Comparison of ENCODE assay signal across 8 cellular contexts in genomic region chr21:33480481-33481103, GRCh38. TPM values are rescaled to one million over a fixed set of nuclear protein-coding genes. Genes with fewer than 3 reads are reported as not detected.
DNase-seq lines count a peak whose midpoint lies in the region; FAIRE-seq and TF ChIP-seq lines count a peak whose summit lies in the region.

No MANE protein-coding gene starts in this region.

- H3K4ac ChIP-seq in H1 (replicated peaks; ENCODE audit: insufficient read length, low read depth, low read length), result no peak overlapping the region

- H4K8ac ChIP-seq in H1 (ENCODE audit: extremely low read depth, insufficient read depth, low read length), result peak overlapping the region; percentile 94; the same call in 1 of the 2 replicates

- TF ChIP-seq CTCF in CD14-positive monocyte (IDR thresholded peaks at IDR 0.05) (no peak), NB4 (IDR thresholded peaks at IDR 0.05; ENCODE audit: low read depth, low read length) (no peak), H1 (IDR thresholded peaks at IDR 0.05; ENCODE audit: control extremely low read depth in 1 of 3, insufficient read depth in 1 of 3, low read depth in 1 of 3, low read length in 3 of 3) (no peak), neural progenitor cell (IDR thresholded peaks at IDR 0.05) (peak; percentile 2)

- H3K27me3 ChIP-seq in H1 (replicated peaks in 1 of 4; ENCODE audit: control insufficient read depth in 3 of 4, extremely low read depth in 1 of 4, insufficient read depth in 3 of 4, low read length in 3 of 4) (no peaks in the 10 kb centered on the region), neural progenitor cell (peaks cover 5% of the 10 kb centered on the region)

- CTCF ChIA-PET in H1 (lab: Charles Lee; ENCODE audit: partially characterized antibody), result interaction anchor here (0.8 to 1.5 kb wide), 9 partner anchors 9 to 412 kb away, joined by 3 to 5 read pairs (median 4); no protein-coding TSS in a partner anchor

- no peak for TF ChIP-seq RAD21 in H1 (IDR thresholded peaks at IDR 0.05 in 1 of 2, conservative IDR thresholded peaks at IDR 0.05 in 1 of 2; ENCODE audit: low read depth in 2 of 2, low read length in 2 of 2)

- no peak overlapping the region for H4K91ac ChIP-seq in H1 (replicated peaks; ENCODE audit: insufficient read length, low read length)

- peaks cover 30% of the 10 kb centered on the region for H3F3A ChIP-seq in neural progenitor cell (ENCODE audit: low read depth)

- H4K20me1 ChIP-seq in H1 (replicated peaks in 1 of 2; ENCODE audit: control insufficient read depth in 1 of 2, insufficient read depth in 2 of 2, low read length in 2 of 2), result peaks cover 2% of the 10 kb centered on the region in 2 experiments
- H4K20me1 ChIP-seq in neural progenitor cell (ENCODE audit: low read depth), result peaks cover 11% of the 10 kb centered on the region

- no peak overlapping the region for H2BK120ac ChIP-seq in H1 (replicated peaks; ENCODE audit: low read depth, low read length)

- peaks cover 10% of the 10 kb centered on the region for H3K23me2 ChIP-seq in H1 (ENCODE audit: low read depth, low read length)

- no peak for TF ChIP-seq EP300 in H1 (IDR thresholded peaks at IDR 0.05; ENCODE audit: borderline replicate concordance in 1 of 2, low read depth in 2 of 2, low read length in 2 of 2)

- no peak overlapping the region for H2BK20ac ChIP-seq in H1 (ENCODE audit: low read length)

- WGBS in H1 (ENCODE audit: extremely low coverage in 1 of 2, insufficient coverage in 1 of 2, insufficient read length in 1 of 2, insufficient replicate concordance in 2 of 2, low coverage in 1 of 2, low lambda C conversion rate in 2 of 2, missing lambda C conversion rate in 1 of 2), 2 experiments, result 46% methylated on average over 16 of the region's 17 CpGs; no CpG with 5 or more reads in 1 of the 2 experiments

- peak overlapping the region; percentile 73 for H3K4me3 ChIP-seq in NB4 (ENCODE audit: low read depth, low read length)
- peak overlapping the region; percentile 53 to 87 (median 69) for H3K4me3 ChIP-seq in H1 (ENCODE audit: extremely low read depth in 1 of 4, insufficient read depth in 2 of 4, low read depth in 3 of 4, low read length in 4 of 4)
- H3K4me3 ChIP-seq in neural progenitor cell, result peak overlapping the region; percentile 83

- H3K4me1 ChIP-seq in H1 (replicated peaks in 1 of 4; ENCODE audit: control insufficient read depth in 3 of 4, insufficient read depth in 4 of 4, low read length in 3 of 4), result 0 out of 7 replicates have a peak, but pooled peaks cover 0 to 6% (median 0%) of the 10 kb centered on the region in 4 experiments
- H3K4me1 ChIP-seq in neural progenitor cell, result peaks cover 9% of the 10 kb centered on the region

- H3K4me3 Mint-ChIP-seq in CD14-positive monocyte, result peak overlapping the region; percentile 90 to 96
- peak overlapping the region; percentile 95 for H3K4me3 Mint-ChIP-seq in neural progenitor cell

- H3K9me3 ChIP-seq in H1 (ENCODE audit: insufficient read depth in 2 of 2, low read depth in 1 of 2, low read length in 1 of 2) (no peaks in the 10 kb centered on the region), neural progenitor cell (ENCODE audit: low read depth) (no peaks in the 10 kb centered on the region)

- DNase-seq in CD14-positive monocyte (ENCODE audit: low spot score) (no peak), NB4 (ENCODE audit: low read depth) (no peak), H1 (ENCODE audit: low read depth in 1 of 2, low spot score in 2 of 2) (no peak), neural progenitor cell (ENCODE audit: low spot score) (no peak), HTR-8/SVneo (ENCODE audit: insufficient read length, low spot score) (no peak), HuH-7 (ENCODE audit: low spot score) (no peak), hippocampal formation (lab: John Stamatoyannopoulos, UW) (no peak), DMS 273 (lab: John Stamatoyannopoulos, UW; ENCODE audit: unreplicated experiment) (no peak)

- FAIRE-seq in H1 (lab: Jason Lieb, UNC), result no peak
- FAIRE-seq in HTR-8/SVneo (lab: Jason Lieb, UNC), result no peak

- H3K27ac ChIP-seq in H1 (ENCODE audit: low read depth, low read length) (peak overlapping the region; percentile 43; the same call in 1 of the 2 replicates), neural progenitor cell (peak overlapping the region; percentile 92)

- no peak overlapping the region for H4K5ac ChIP-seq in H1 (ENCODE audit: insufficient read length, low read depth, low read length)

- H3K18ac ChIP-seq in H1 (ENCODE audit: extremely low read depth, low read length), result no peak overlapping the region

- H3K79me2 ChIP-seq in H1 (ENCODE audit: control insufficient read depth in 1 of 2, insufficient read depth in 2 of 2, low read length in 2 of 2), result peaks cover 0 to 5% of the 10 kb centered on the region in 2 experiments; a peak in 1 of 4 replicates
- H3K79me2 ChIP-seq in neural progenitor cell (ENCODE audit: low read depth), result peaks cover 24% of the 10 kb centered on the region

- H3K79me1 ChIP-seq in H1 (ENCODE audit: low read depth, low read length), result no peaks in the 10 kb centered on the region

- no peak overlapping the region; the same call in 1 of the 2 replicates for H2BK12ac ChIP-seq in H1 (ENCODE audit: low read depth, low read length)

- H3K36me3 Mint-ChIP-seq in CD14-positive monocyte (no peaks in the 10 kb centered on the region), neural progenitor cell (no peaks in the 10 kb centered on the region)

- H3K4me1 Mint-ChIP-seq in CD14-positive monocyte, result peaks cover 24% of the 10 kb centered on the region
- peaks cover 16% of the 10 kb centered on the region for H3K4me1 Mint-ChIP-seq in neural progenitor cell

- H3K27ac Mint-ChIP-seq in CD14-positive monocyte (peak overlapping the region; percentile 87 to 97 (median 93)), neural progenitor cell (peak overlapping the region; percentile 90)

- intact Hi-C loops in CD14-positive monocyte (cut with micrococcal nuclease), result loop anchor here (2.0 to 5.0 kb wide), 4 partner anchors 62 to 160 kb away; partner anchors contain the start of genes DONSON (in 2 of the 2), CRYZL1 (in 1 of the 2), GART (in 1 of the 2) and SON (in 1 of the 2)

- no peak overlapping the region for H3K14ac ChIP-seq in H1 (ENCODE audit: insufficient read length)

- no peak overlapping the region for H2AK5ac ChIP-seq in H1 (ENCODE audit: low read depth, low read length)

- H3K4me2 ChIP-seq in H1 (ENCODE audit: insufficient read depth in 1 of 2, low read depth in 2 of 2, low read length in 2 of 2) (peak overlapping the region; percentile 88 to 95), neural progenitor cell (peak overlapping the region; percentile 84)

- H2BK15ac ChIP-seq in H1 (ENCODE audit: low read length), result no peak overlapping the region

- H3K23ac ChIP-seq in H1 (ENCODE audit: insufficient read length), result no peak overlapping the region

- POLR2A ChIA-PET in H1 (lab: Charles Lee; ENCODE audit: partially characterized antibody), result interaction anchor here (0.7 to 4.2 kb wide), 11 partner anchors 10 to 654 kb away, joined by 3 to 30 read pairs (median 5); partner anchors contain the start of genes DNAJC28 and SON

- H3K9me3 Mint-ChIP-seq in CD14-positive monocyte (peaks cover 0 to 2% (median 0%) of the 10 kb centered on the region in 7 donors), neural progenitor cell (no peaks in the 10 kb centered on the region)

- H2BK5ac ChIP-seq in H1 (ENCODE audit: low read depth, low read length), result 0 out of 2 replicates have a peak overlapping the region, but pooled peaks have one; percentile 20

- H3K27me3 Mint-ChIP-seq in CD14-positive monocyte (ENCODE audit: low read depth in 3 of 3) (peaks cover 0 to 1% (median 0%) of the 10 kb centered on the region in 3 donors), neural progenitor cell (ENCODE audit: insufficient read depth, low read depth) (peaks cover 11% of the 10 kb centered on the region)

- H3K36me3 ChIP-seq in H1 (ENCODE audit: control insufficient read depth in 2 of 4, insufficient read depth in 4 of 4, low read length in 3 of 4) (no peaks in the 10 kb centered on the region), neural progenitor cell (no peaks in the 10 kb centered on the region)

- peak overlapping the region in 3 of 4 experiments; percentile 61 to 75 (median 69); a peak in 6 of 7 replicates for H3K9ac ChIP-seq in H1 (replicated peaks in 1 of 4; ENCODE audit: extremely low read depth in 1 of 4, low read depth in 3 of 4, low read length in 3 of 4)
- H3K9ac ChIP-seq in neural progenitor cell, result peak overlapping the region; percentile 85

- H3K56ac ChIP-seq in H1 (replicated peaks; ENCODE audit: insufficient read length, low read depth, low read length), result peak overlapping the region; percentile 79

- H2AFZ ChIP-seq in H1 (ENCODE audit: low read length), result peak overlapping the region; percentile 92
- peak overlapping the region; percentile 86 for H2AFZ ChIP-seq in neural progenitor cell (replicated peaks)

- no peak for TF ChIP-seq POLR2A in NB4 (IDR thresholded peaks at IDR 0.05; ENCODE audit: extremely low read depth, insufficient read length)
- TF ChIP-seq POLR2A in H1 (IDR thresholded peaks at IDR 0.05; ENCODE audit: control extremely low read depth in 1 of 2, low read depth in 2 of 2, low read length in 2 of 2), result no peak

TF ChIP-seq in H1, 55 proteins besides CTCF, POLR2A, EP300 and RAD21 (continues in another document):
- TF ChIP-seq POLR2AphosphoS5 (IDR thresholded peaks at IDR 0.05; ENCODE audit: low read depth, low read length), result no peak

RNA-seq across cellular contexts. Expression of gene TMEM50B, which starts 0.8 kb away (rescaled TPM):
- polyA plus RNA-seq in CD14-positive monocyte (10 to 100 TPM; 33.8 to 38.2 TPM), H1 (2011; rRNA removed) (20.5 and 21.9 TPM in 2 replicates)
- 16.8 and 17.8 TPM in 2 replicates for total RNA-seq in H1 (2021; fragmentation: NEBNext Ultra II Directional; extraction: Animal tissue kit (Norgen Biotek cat#: 25700))
- 33.1 TPM for polyA plus RNA-seq in H1 (2011; cell fraction: cytosol; rRNA removed)
- polyA plus RNA-seq in H1 (2011; cell fraction: nucleus; rRNA removed), result 43.9 TPM
- 14.6 to 20.9 TPM (median 17.7 TPM) in 4 replicates for polyA plus RNA-seq in H1 (2012, experiment 1 of 2)
- 3.9 TPM for polyA plus RNA-seq in H1 (2012, experiment 2 of 2)
- polyA plus RNA-seq in H1 (2013, experiment 1 of 2), result 12.8 TPM
- 12.5 TPM for polyA plus RNA-seq in H1 (2013, experiment 2 of 2)
- polyA minus RNA-seq in H1 (2011; rRNA and poly(A)+ RNA removed), result 8.7 and 11.9 TPM in 2 replicates
- 5.6 TPM for polyA minus RNA-seq in H1 (2011; cell fraction: cytosol; rRNA and poly(A)+ RNA removed)
- 15.8 TPM for polyA minus RNA-seq in H1 (2011; cell fraction: nucleus; rRNA and poly(A)+ RNA removed)
- total RNA-seq in neural progenitor cell (ENCODE audit: low replicate concordance), result 21.5 and 31.5 TPM in 2 replicates

RNA-seq across cellular contexts. Expression of gene DNAJC28, which starts 10.9 kb away (rescaled TPM):
- polyA plus RNA-seq in CD14-positive monocyte (1 to 10 TPM in 1 of 2 donors, under 1 TPM in 1; 0.26 to 1.1 TPM), H1 (2011; rRNA removed) (0.75 and 0.97 TPM in 2 replicates)
- total RNA-seq in H1 (2021; fragmentation: NEBNext Ultra II Directional; extraction: Animal tissue kit (Norgen Biotek cat#: 25700)), result 4.2 and 4.3 TPM in 2 replicates
- polyA plus RNA-seq in H1 (2011; cell fraction: cytosol; rRNA removed), result 2.9 TPM
- polyA plus RNA-seq in H1 (2011; cell fraction: nucleus; rRNA removed), result 0.51 TPM
- polyA plus RNA-seq in H1 (2012, experiment 1 of 2), result 1.8 to 3.8 TPM (median 2.8 TPM) in 4 replicates
- polyA plus RNA-seq in H1 (2012, experiment 2 of 2), result 0.50 TPM
- 3.9 TPM for polyA plus RNA-seq in H1 (2013, experiment 1 of 2)
- 4.2 TPM for polyA plus RNA-seq in H1 (2013, experiment 2 of 2)
- polyA minus RNA-seq in H1 (2011; rRNA and poly(A)+ RNA removed), result 0.82 and 0.98 TPM in 2 replicates
- polyA minus RNA-seq in H1 (2011; cell fraction: cytosol; rRNA and poly(A)+ RNA removed), result 0.51 TPM
- 2.1 TPM for polyA minus RNA-seq in H1 (2011; cell fraction: nucleus; rRNA and poly(A)+ RNA removed)
- 3.8 and 4.7 TPM in 2 replicates for total RNA-seq in neural progenitor cell (ENCODE audit: low replicate concordance)
